8 cellular contexts compared by ENCODE assay signal in genomic region chr3:52286777-52287110, GRCh38. TPM values are rescaled to one million over a fixed set of nuclear protein-coding genes. Genes with fewer than 3 reads are reported as not detected.
DNase-seq lines count a peak whose midpoint lies in the region; ATAC-seq, FAIRE-seq and TF ChIP-seq lines count a peak whose summit lies in the region.

No MANE protein-coding gene starts in this region.

- no peak for TF ChIP-seq CTCF in Calu3 (IDR thresholded peaks at IDR 0.05; ENCODE audit: unreplicated experiment)
- no peak for TF ChIP-seq CTCF in pancreas (IDR thresholded peaks at IDR 0.05)

- no peak for FAIRE-seq in pancreas (lab: Jason Lieb, UNC)

- no peaks in the 10 kb centered on the region for H3K9me3 Mint-ChIP-seq in Calu3 (ENCODE audit: low read depth, unreplicated experiment)

- peaks cover 0 to 7% of the 10 kb centered on the region in 2 donors for H3K36me3 ChIP-seq in esophagus (ENCODE audit: control insufficient read depth in 2 of 2, insufficient read depth in 2 of 2, low read length in 1 of 2)
- no peaks in the 10 kb centered on the region for H3K36me3 ChIP-seq in pancreas

- peaks cover 50% of the 10 kb centered on the region for H3K36me3 Mint-ChIP-seq in Calu3 (ENCODE audit: insufficient read depth, unreplicated experiment)

- H3K9me3 ChIP-seq in esophagus (ENCODE audit: control insufficient read depth in 2 of 2, insufficient read depth in 1 of 2, low read depth in 1 of 2, low read length in 1 of 2) (no peaks in the 10 kb centered on the region), pancreas (no peaks in the 10 kb centered on the region)

- H3K4me3 Mint-ChIP-seq in Calu3 (ENCODE audit: low read depth, unreplicated experiment) = peak overlapping the region; percentile 88

- peaks cover 52% of the 10 kb centered on the region for H3K4me1 Mint-ChIP-seq in Calu3 (ENCODE audit: low read depth, unreplicated experiment)

- peak overlapping the region; percentile 99 to 100 for H3K27ac ChIP-seq in esophagus (ENCODE audit: low read depth in 2 of 2, low read length in 1 of 2)
- H3K27ac ChIP-seq in pancreas = peak overlapping the region; percentile 99 to 100 (median 100)

- CTCF ChIA-PET in Calu3 (lab: Charles Lee) = no interaction called here

- no peaks in the 10 kb centered on the region for H3K27me3 Mint-ChIP-seq in Calu3 (ENCODE audit: unreplicated experiment)

- ATAC-seq in pancreas = no peak
- ATAC-seq in GM21526 (IDR thresholded peaks at IDR 0.05; ENCODE audit: low FRiP score, unreplicated experiment) = no peak
- ATAC-seq in GM19455 (IDR thresholded peaks at IDR 0.05; ENCODE audit: unreplicated experiment) = no peak
- no peak for ATAC-seq in GM19324 (IDR thresholded peaks at IDR 0.05; ENCODE audit: low FRiP score, unreplicated experiment)

- H3K4me3 ChIP-seq in esophagus (ENCODE audit: low read depth in 1 of 2, low read length in 2 of 2) (peak overlapping the region; percentile 72 to 94), pancreas (peak overlapping the region in 3 of 4 donors; percentile 68 to 77 (median 69))

- intact Hi-C loops in Calu3 (cut with micrococcal nuclease; ENCODE audit: unreplicated experiment) (no loop called here), pancreas (cut with DNase I) (no loop called here)

- peak overlapping the region; percentile 100 for H3K27ac Mint-ChIP-seq in Calu3 (ENCODE audit: unreplicated experiment)

- BruUV-seq in Calu3 (replicated peaks; lab: Mats Ljungman, UMichigan) = no TSS peak

- H3K4me1 ChIP-seq in esophagus (ENCODE audit: control insufficient read depth in 2 of 2, insufficient read depth in 2 of 2, low read length in 1 of 2) (peaks cover 2 to 12% of the 10 kb centered on the region in 2 donors), pancreas (peaks cover 27 to 42% (median 40%) of the 10 kb centered on the region in 3 donors)

- WGBS in esophagus, 2 donors = 59 to 65% methylated on average over 8 of the region's 8 CpGs
- WGBS in pancreas, 2 donors = 57 to 63% methylated on average over 8 of the region's 8 CpGs

- H3K27me3 ChIP-seq in esophagus (ENCODE audit: control insufficient read depth in 1 of 2, insufficient read depth in 2 of 2, low read length in 2 of 2) (no peaks in the 10 kb centered on the region), pancreas (no peaks in the 10 kb centered on the region)

- DNase-seq in Calu3 (no peak), RKO (ENCODE audit: low spot score) (peak; percentile 61), pancreas (no peak), DMS153 (lab: John Stamatoyannopoulos, UW) (no peak)

RNA-seq across cellular contexts. Expression of gene GLYCTK, which starts 0.9 kb away (rescaled TPM):
- total RNA-seq in Calu3 (2022) (9.4 and 10.7 TPM in 2 replicates), pancreas (10 to 100 TPM in 1 of 6 donors, 1 to 10 TPM in 5; 4.1 to 11.6 (median 6.8) TPM)
- polyA plus RNA-seq in esophagus (1 to 10 TPM; 5.9 to 6.2 TPM), pancreas (10 to 100 TPM; 13.8 to 19.3 TPM)

RNA-seq across cellular contexts. Expression of gene WDR82, which starts 8.3 kb away (rescaled TPM):
- total RNA-seq in Calu3 (2022) (55.4 and 59.7 TPM in 2 replicates), pancreas (10 to 100 TPM; 15.1 to 32.1 (median 19.6) TPM)
- polyA plus RNA-seq in esophagus (10 to 100 TPM; 19.9 to 33.6 TPM), pancreas (10 to 100 TPM in 1 of 2 donors, 1 to 10 TPM in 1; 9.0 to 18.5 TPM)

RNA-seq across cellular contexts. Expression of gene DNAH1, which starts 29.4 kb away (rescaled TPM):
- total RNA-seq in Calu3 (2022) (10.2 and 13.1 TPM in 2 replicates), pancreas (1 to 10 TPM; 2.9 to 5.1 (median 4.1) TPM)
- polyA plus RNA-seq in esophagus (1 to 10 TPM; 2.4 to 4.9 TPM), pancreas (10 to 100 TPM in 1 of 2 donors, 1 to 10 TPM in 1; 8.1 to 11.4 TPM)

RNA-seq across cellular contexts. Expression of gene PPM1M, which starts 41.2 kb away (rescaled TPM):
- total RNA-seq in Calu3 (2022) (6.5 and 7.1 TPM in 2 replicates), pancreas (10 to 100 TPM in 1 of 6 donors, 1 to 10 TPM in 5; 4.0 to 15.2 (median 6.7) TPM)
- polyA plus RNA-seq in esophagus (10 to 100 TPM; 10.1 to 15.6 TPM), pancreas (10 to 100 TPM in 1 of 2 donors, 1 to 10 TPM in 1; 9.2 to 11.8 TPM)

RNA-seq across cellular contexts. Expression of gene TWF2, which starts 47.8 kb away (rescaled TPM):
- total RNA-seq in Calu3 (2022) (48.1 and 49.1 TPM in 2 replicates), pancreas (10 to 100 TPM in 4 of 6 donors, 1 to 10 TPM in 2; 8.9 to 26.8 (median 11.3) TPM)
- polyA plus RNA-seq in esophagus (10 to 100 TPM; 22.0 to 40.3 TPM), pancreas (10 to 100 TPM; 12.9 to 15.9 TPM)
